ENCODE assay signal across 8 cellular contexts in the genomic region with DNA sequence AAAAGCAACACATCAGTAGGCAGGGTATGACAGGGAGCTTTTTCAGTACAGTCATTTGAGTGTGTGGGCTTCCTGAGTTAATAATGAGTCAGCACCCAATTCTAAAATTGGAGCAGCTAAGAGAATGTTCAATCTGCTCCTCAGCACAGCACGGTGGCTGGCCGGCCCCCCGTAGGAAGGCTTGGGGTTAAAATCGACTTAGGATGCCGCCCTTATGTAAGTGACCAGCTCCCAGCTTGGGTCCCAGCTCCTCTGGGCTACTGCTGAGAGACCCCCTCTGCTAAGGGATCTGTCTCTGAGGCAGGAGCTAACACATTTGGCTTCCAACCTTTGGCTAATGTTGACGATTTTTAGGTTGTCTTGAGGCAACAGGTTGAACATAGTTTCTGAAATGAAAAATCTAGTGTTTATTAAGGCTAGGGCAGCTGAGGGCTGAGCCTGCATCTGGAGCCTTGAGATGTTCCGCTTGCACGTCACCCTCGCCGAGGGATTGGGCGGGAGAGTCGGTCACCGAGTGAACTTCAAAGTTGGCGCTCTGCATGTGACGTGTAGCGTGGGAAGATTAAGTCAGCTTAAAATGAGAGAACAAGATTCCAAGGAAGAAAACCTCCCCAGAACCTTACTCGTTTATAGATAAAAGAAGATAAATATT.
DNase-seq lines count a peak whose midpoint lies in the region; ATAC-seq and TF ChIP-seq lines count a peak whose summit lies in the region.
"Not testable (repeated sequence)": the region's sequence is repeated elsewhere in the genome, so short reads cannot be mapped to it uniquely, and the experiment has no call there.

No MANE protein-coding gene starts in this region.

- H3K4me3 ChIP-seq in A673 (ENCODE audit: low read depth, low read length, poor library complexity, severe bottlenecking) (peak overlapping the region; percentile 26), HFF-Myc (replicated peaks; ENCODE audit: low read depth, low read length) (peak overlapping the region; percentile 54), SK-N-SH (ENCODE audit: low read depth in 2 of 2, low read length in 1 of 2) (peak overlapping the region; percentile 43 to 74; a peak in 3 of 4 replicates), osteoblast (ENCODE audit: insufficient read depth, low read length) (peak overlapping the region; percentile 64)

- not testable (repeated sequence) for BruUV-seq in A673 (replicated peaks; lab: Mats Ljungman, UMichigan)

- not testable (repeated sequence) for H3K27me3 Mint-ChIP-seq in activated naive CD8-positive, alpha-beta T cell treated with anti-CD3 and anti-CD28 coated beads, Interleukin-2, amount 10 ng/mL, durations not matched to agents 7 days and 5 days

- H3K27ac ChIP-seq in A673 (ENCODE audit: low read depth, low read length, poor library complexity, severe bottlenecking): not testable (repeated sequence)
- peak overlapping the region; percentile 16 to 90; a peak in 3 of 4 replicates for H3K27ac ChIP-seq in SK-N-SH (ENCODE audit: low read depth in 2 of 2, low read length in 1 of 2)
- H3K27ac ChIP-seq in osteoblast (ENCODE audit: low read depth, low read length): peak overlapping the region; percentile 57

- H3K4me2 ChIP-seq in SK-N-SH: peak overlapping the region; percentile 78
- peak overlapping the region; percentile 69 for H3K4me2 ChIP-seq in osteoblast (ENCODE audit: insufficient read depth, low read length)

- not testable (repeated sequence) for H3K9me2 ChIP-seq in SK-N-SH

- not testable (repeated sequence) for H3K36me3 Mint-ChIP-seq in activated naive CD8-positive, alpha-beta T cell treated with anti-CD3 and anti-CD28 coated beads, Interleukin-2, amount 10 ng/mL, durations not matched to agents 7 days and 5 days

- TF ChIP-seq RAD21 in SK-N-SH (IDR thresholded peaks at IDR 0.05; ENCODE audit: low read length): not testable (repeated sequence)

- intact Hi-C loops in A673 (cut with micrococcal nuclease; ENCODE audit: unreplicated experiment): not testable (repeated sequence)

- H3K9me3 Mint-ChIP-seq in activated naive CD8-positive, alpha-beta T cell treated with anti-CD3 and anti-CD28 coated beads, Interleukin-2, amount 10 ng/mL, durations not matched to agents 7 days and 5 days: not testable (repeated sequence)

- not testable (repeated sequence) for TF ChIP-seq CTCF in A673 (conservative IDR thresholded peaks at IDR 0.05; ENCODE audit: low read depth, low read length); HFF-Myc (IDR thresholded peaks at IDR 0.05; ENCODE audit: low read depth, low read length, missing control alignments); SK-N-SH (IDR thresholded peaks at IDR 0.05); osteoblast (IDR thresholded peaks at IDR 0.05; ENCODE audit: extremely low read depth, low read depth, low read length)

- not testable (repeated sequence) for H3K36me3 ChIP-seq in A673 (ENCODE audit: insufficient read depth, low read length, poor library complexity, severe bottlenecking); SK-N-SH (replicated peaks in 1 of 2; ENCODE audit: control insufficient read depth in 1 of 2, insufficient read depth in 2 of 2, low read length in 1 of 2); osteoblast (ENCODE audit: insufficient read depth, low read length)

- H3K4me1 ChIP-seq in A673 (ENCODE audit: insufficient read depth, low read length, poor library complexity, severe bottlenecking): not testable (repeated sequence)
- H3K4me1 ChIP-seq in SK-N-SH (ENCODE audit: control insufficient read depth in 1 of 2, insufficient read depth in 2 of 2, low read depth in 1 of 2, low read length in 1 of 2): peaks cover 0 to 10% of the 10 kb centered on the region in 2 experiments; a peak in 3 of 4 replicates
- peaks cover 27% of the 10 kb centered on the region for H3K4me1 ChIP-seq in osteoblast (ENCODE audit: insufficient read depth, low read length)

- H3K27me3 ChIP-seq in A673 (replicated peaks; ENCODE audit: insufficient read depth, low read depth, low read length, poor library complexity); SK-N-SH (ENCODE audit: insufficient read depth); osteoblast (ENCODE audit: insufficient read depth, low read length): not testable (repeated sequence)

- POLR2A ChIA-PET in A673 (lab: Charles Lee; ENCODE audit: low non-redundant PET): interaction anchor here (0.7 kb wide), 1 partner anchor 10 kb away, joined by 3 read pairs; no protein-coding TSS in a partner anchor
- POLR2A ChIA-PET in SK-N-SH (lab: Yijun Ruan, JAX); activated naive CD8-positive, alpha-beta T cell treated with anti-CD3 and anti-CD28 coated beads, Interleukin-2, amount 10 ng/mL, durations not matched to agents 7 days and 5 days (lab: Charles Lee): not testable (repeated sequence)

- peak overlapping the region; percentile 76 for H3K4me3 Mint-ChIP-seq in activated naive CD8-positive, alpha-beta T cell treated with anti-CD3 and anti-CD28 coated beads, Interleukin-2, amount 10 ng/mL, durations not matched to agents 7 days and 5 days

- H3K27ac Mint-ChIP-seq in activated naive CD8-positive, alpha-beta T cell treated with anti-CD3 and anti-CD28 coated beads, Interleukin-2, amount 10 ng/mL, durations not matched to agents 7 days and 5 days: peak overlapping the region; percentile 63

- 0% methylated on average over 5 of the region's 17 CpGs for WGBS in SK-N-SH (ENCODE audit: low lambda C conversion rate)

- H3K9ac ChIP-seq in SK-N-SH: peak overlapping the region; percentile 92

- peaks cover 20% of the 10 kb centered on the region for H4K20me1 ChIP-seq in SK-N-SH (ENCODE audit: insufficient read depth)
- not testable (repeated sequence) for H4K20me1 ChIP-seq in osteoblast (ENCODE audit: insufficient read depth, low read length)

- not testable (repeated sequence) for H2AFZ ChIP-seq in SK-N-SH (ENCODE audit: low read depth); osteoblast (ENCODE audit: low read length)

- DNase-seq in A673 (ENCODE audit: low spot score); HFF-Myc (ENCODE audit: extremely low read depth, low read depth); SK-N-SH; activated naive CD8-positive, alpha-beta T cell treated with anti-CD3 and anti-CD28 coated beads, Interleukin-2, amount 10 ng/mL, durations not matched to agents 7 days and 5 days; osteoblast (ENCODE audit: insufficient read length, low spot score, missing footprints): not testable (repeated sequence)
- peak; percentile 20 for DNase-seq in glomerular visceral epithelial cell (ENCODE audit: extremely low spot score)

- TF ChIP-seq EP300 in SK-N-SH (IDR thresholded peaks at IDR 0.05; ENCODE audit: borderline replicate concordance in 1 of 2, low read depth in 1 of 2, low read length in 1 of 2): not testable (repeated sequence)

- not testable (repeated sequence) for H3K9me3 ChIP-seq in A673 (ENCODE audit: low read depth, low read length, poor library complexity, severe bottlenecking); SK-N-SH; osteoblast (ENCODE audit: low read depth, low read length)

- not testable (repeated sequence) for H3F3A ChIP-seq in SK-N-SH (replicated peaks; ENCODE audit: insufficient read depth)

- CTCF ChIA-PET in A673 (lab: Charles Lee); SK-N-SH (lab: Yijun Ruan, JAX): not testable (repeated sequence)

- H3K79me2 ChIP-seq in SK-N-SH (ENCODE audit: insufficient read depth): peaks cover 16% of the 10 kb centered on the region
- peaks cover 21% of the 10 kb centered on the region for H3K79me2 ChIP-seq in osteoblast (ENCODE audit: insufficient read depth, low read length)

- peak; percentile 68 for ATAC-seq in GM18861 (IDR thresholded peaks at IDR 0.05; ENCODE audit: unreplicated experiment)
- ATAC-seq in HG03460 (IDR thresholded peaks at IDR 0.05; ENCODE audit: unreplicated experiment): peak; percentile 69
- ATAC-seq in activated naive CD8-positive, alpha-beta T cell treated with anti-CD3 and anti-CD28 coated beads, Interleukin-2, amount 10 ng/mL, durations not matched to agents 7 days and 5 days (ENCODE audit: low read depth): peak; percentile 31

- H3K4me1 Mint-ChIP-seq in activated naive CD8-positive, alpha-beta T cell treated with anti-CD3 and anti-CD28 coated beads, Interleukin-2, amount 10 ng/mL, durations not matched to agents 7 days and 5 days: peaks cover 18% of the 10 kb centered on the region
